1 cellular context compared by ENCODE assay signal in the genomic region with DNA sequence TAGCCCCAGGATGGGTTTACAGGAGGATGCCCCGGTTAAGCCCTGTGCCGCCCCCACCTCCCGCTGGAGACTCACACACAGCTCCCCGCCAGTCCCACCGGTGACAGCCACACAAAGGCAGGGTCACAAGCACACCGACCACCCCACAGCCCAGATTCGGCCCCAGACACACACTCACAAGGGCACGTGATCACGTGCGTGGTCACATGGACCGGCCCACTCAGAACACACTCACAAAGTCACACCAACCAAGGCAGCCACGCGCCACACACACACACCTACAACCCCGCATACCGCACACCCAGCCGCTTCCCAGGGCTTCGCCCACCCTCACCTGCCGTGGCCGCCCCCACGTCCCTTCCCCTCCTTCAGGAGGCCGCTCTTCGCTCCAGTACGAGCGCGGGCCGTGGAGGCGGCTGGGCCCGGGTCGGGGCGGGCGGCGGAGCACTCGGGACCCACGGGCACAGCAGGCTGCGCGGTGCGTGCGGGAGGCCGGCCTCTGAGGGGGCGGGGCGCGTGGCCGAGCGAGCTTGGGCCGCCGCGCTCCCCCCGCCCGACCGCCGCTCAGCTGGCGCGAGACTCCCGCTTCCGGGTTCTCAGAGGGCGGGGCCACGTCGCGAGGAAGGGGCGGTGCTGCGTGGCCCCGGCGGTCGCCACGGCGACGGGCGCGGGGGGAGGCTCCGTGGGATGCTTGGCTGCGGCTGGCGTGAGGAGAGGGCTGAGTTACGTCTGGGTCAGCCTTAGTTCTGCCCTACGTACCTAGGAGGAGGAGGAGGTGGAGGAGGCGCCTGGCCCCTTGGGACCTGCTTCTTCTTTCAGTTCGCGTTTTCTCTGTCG.
A peak's percentile ranks its signal among the peaks of the same experiment; 100 is the strongest.
TF ChIP-seq lines count a peak whose summit lies in the region.

A gene with protein sequence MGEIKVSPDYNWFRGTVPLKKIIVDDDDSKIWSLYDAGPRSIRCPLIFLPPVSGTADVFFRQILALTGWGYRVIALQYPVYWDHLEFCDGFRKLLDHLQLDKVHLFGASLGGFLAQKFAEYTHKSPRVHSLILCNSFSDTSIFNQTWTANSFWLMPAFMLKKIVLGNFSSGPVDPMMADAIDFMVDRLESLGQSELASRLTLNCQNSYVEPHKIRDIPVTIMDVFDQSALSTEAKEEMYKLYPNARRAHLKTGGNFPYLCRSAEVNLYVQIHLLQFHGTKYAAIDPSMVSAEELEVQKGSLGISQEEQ (minus strand): TSS at position 584 of the 837 bp plus-strand sequence. CDS start 6,345 bp downstream, outside the sequence.

TF ChIP-seq in K562, 482 proteins besides CTCF, POLR2A, EP300 and RAD21 (continued from another document and continues in another):
- TF ChIP-seq, protein P1, sequence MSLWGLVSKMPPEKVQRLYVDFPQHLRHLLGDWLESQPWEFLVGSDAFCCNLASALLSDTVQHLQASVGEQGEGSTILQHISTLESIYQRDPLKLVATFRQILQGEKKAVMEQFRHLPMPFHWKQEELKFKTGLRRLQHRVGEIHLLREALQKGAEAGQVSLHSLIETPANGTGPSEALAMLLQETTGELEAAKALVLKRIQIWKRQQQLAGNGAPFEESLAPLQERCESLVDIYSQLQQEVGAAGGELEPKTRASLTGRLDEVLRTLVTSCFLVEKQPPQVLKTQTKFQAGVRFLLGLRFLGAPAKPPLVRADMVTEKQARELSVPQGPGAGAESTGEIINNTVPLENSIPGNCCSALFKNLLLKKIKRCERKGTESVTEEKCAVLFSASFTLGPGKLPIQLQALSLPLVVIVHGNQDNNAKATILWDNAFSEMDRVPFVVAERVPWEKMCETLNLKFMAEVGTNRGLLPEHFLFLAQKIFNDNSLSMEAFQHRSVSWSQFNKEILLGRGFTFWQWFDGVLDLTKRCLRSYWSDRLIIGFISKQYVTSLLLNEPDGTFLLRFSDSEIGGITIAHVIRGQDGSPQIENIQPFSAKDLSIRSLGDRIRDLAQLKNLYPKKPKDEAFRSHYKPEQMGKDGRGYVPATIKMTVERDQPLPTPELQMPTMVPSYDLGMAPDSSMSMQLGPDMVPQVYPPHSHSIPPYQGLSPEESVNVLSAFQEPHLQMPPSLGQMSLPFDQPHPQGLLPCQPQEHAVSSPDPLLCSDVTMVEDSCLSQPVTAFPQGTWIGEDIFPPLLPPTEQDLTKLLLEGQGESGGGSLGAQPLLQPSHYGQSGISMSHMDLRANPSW (CRISPR knock-in tag; IDR thresholded peaks at IDR 0.05) = no peak
- TF ChIP-seq, protein P2, sequence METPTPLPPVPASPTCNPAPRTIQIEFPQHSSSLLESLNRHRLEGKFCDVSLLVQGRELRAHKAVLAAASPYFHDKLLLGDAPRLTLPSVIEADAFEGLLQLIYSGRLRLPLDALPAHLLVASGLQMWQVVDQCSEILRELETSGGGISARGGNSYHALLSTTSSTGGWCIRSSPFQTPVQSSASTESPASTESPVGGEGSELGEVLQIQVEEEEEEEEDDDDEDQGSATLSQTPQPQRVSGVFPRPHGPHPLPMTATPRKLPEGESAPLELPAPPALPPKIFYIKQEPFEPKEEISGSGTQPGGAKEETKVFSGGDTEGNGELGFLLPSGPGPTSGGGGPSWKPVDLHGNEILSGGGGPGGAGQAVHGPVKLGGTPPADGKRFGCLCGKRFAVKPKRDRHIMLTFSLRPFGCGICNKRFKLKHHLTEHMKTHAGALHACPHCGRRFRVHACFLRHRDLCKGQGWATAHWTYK (CRISPR knock-in tag; IDR thresholded peaks at IDR 0.05) = peak; percentile 63
- TF ChIP-seq, protein P3, sequence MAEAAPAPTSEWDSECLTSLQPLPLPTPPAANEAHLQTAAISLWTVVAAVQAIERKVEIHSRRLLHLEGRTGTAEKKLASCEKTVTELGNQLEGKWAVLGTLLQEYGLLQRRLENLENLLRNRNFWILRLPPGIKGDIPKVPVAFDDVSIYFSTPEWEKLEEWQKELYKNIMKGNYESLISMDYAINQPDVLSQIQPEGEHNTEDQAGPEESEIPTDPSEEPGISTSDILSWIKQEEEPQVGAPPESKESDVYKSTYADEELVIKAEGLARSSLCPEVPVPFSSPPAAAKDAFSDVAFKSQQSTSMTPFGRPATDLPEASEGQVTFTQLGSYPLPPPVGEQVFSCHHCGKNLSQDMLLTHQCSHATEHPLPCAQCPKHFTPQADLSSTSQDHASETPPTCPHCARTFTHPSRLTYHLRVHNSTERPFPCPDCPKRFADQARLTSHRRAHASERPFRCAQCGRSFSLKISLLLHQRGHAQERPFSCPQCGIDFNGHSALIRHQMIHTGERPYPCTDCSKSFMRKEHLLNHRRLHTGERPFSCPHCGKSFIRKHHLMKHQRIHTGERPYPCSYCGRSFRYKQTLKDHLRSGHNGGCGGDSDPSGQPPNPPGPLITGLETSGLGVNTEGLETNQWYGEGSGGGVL (CRISPR knock-in tag; IDR thresholded peaks at IDR 0.05) = no peak
- TF ChIP-seq MTA3 (IDR thresholded peaks at IDR 0.05; ENCODE audit: borderline replicate concordance) = peak; percentile 85; the same call in 1 of the 2 replicates
- TF ChIP-seq ZNF354B (CRISPR knock-in tag; IDR thresholded peaks at IDR 0.05) = no peak
- TF ChIP-seq, protein P4, sequence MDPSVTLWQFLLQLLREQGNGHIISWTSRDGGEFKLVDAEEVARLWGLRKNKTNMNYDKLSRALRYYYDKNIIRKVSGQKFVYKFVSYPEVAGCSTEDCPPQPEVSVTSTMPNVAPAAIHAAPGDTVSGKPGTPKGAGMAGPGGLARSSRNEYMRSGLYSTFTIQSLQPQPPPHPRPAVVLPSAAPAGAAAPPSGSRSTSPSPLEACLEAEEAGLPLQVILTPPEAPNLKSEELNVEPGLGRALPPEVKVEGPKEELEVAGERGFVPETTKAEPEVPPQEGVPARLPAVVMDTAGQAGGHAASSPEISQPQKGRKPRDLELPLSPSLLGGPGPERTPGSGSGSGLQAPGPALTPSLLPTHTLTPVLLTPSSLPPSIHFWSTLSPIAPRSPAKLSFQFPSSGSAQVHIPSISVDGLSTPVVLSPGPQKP (CRISPR knock-in tag; IDR thresholded peaks at IDR 0.05) = no peak
- no peak for TF ChIP-seq TCF7L2 (IDR thresholded peaks at IDR 0.05; ENCODE audit: low read depth, low read length)
- TF ChIP-seq HEY1 (CRISPR knock-in tag; IDR thresholded peaks at IDR 0.05; ENCODE audit: borderline replicate concordance) = no peak
- TF ChIP-seq MEIS2 (IDR thresholded peaks at IDR 0.05; ENCODE audit: partially characterized antibody) = no peak
- TF ChIP-seq NR2C2 (CRISPR knock-in tag; IDR thresholded peaks at IDR 0.05) = no peak
- TF ChIP-seq NR2C2 (tag; IDR thresholded peaks at IDR 0.05) = peak; percentile 81
- TF ChIP-seq, protein P5, sequence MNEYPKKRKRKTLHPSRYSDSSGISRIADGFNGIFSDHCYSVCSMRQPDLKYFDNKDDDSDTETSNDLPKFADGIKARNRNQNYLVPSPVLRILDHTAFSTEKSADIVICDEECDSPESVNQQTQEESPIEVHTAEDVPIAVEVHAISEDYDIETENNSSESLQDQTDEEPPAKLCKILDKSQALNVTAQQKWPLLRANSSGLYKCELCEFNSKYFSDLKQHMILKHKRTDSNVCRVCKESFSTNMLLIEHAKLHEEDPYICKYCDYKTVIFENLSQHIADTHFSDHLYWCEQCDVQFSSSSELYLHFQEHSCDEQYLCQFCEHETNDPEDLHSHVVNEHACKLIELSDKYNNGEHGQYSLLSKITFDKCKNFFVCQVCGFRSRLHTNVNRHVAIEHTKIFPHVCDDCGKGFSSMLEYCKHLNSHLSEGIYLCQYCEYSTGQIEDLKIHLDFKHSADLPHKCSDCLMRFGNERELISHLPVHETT (CRISPR knock-in tag; conservative IDR thresholded peaks at IDR 0.05 in 1 of 2, IDR thresholded peaks at IDR 0.05 in 1 of 2) = peak in 1 of 2 experiments; percentile 63; a peak in 2 of 4 replicates
- no peak for TF ChIP-seq MCM5 (IDR thresholded peaks at IDR 0.05; ENCODE audit: low read depth)
- no peak for TF ChIP-seq CHD4 (IDR thresholded peaks at IDR 0.05; ENCODE audit: insufficient read depth, insufficient replicate concordance, low read depth, low read length, poor library complexity, severe bottlenecking)
- TF ChIP-seq, protein P6, sequence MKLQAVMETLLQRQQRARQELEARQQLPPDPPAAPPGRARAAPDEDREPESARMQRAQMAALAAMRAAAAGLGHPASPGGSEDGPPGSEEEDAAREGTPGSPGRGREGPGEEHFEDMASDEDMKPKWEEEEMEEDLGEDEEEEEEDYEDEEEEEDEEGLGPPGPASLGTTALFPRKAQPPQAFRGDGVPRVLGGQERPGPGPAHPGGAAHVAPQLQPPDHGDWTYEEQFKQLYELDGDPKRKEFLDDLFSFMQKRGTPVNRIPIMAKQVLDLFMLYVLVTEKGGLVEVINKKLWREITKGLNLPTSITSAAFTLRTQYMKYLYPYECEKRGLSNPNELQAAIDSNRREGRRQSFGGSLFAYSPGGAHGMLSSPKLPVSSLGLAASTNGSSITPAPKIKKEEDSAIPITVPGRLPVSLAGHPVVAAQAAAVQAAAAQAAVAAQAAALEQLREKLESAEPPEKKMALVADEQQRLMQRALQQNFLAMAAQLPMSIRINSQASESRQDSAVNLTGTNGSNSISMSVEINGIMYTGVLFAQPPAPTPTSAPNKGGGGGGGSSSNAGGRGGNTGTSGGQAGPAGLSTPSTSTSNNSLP (IDR thresholded peaks at IDR 0.05; ENCODE audit: borderline replicate concordance, low read depth, low read length) = no peak
- TF ChIP-seq, protein P7, sequence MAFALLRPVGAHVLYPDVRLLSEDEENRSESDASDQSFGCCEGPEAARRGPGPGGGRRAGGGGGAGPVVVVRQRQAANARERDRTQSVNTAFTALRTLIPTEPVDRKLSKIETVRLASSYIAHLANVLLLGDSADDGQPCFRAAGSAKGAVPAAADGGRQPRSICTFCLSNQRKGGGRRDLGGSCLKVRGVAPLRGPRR (CRISPR knock-in tag; IDR thresholded peaks at IDR 0.05) = no peak
- peak; percentile 60; the same call in 1 of the 2 replicates for TF ChIP-seq NFRKB (IDR thresholded peaks at IDR 0.05; ENCODE audit: low read depth)
- TF ChIP-seq, protein P8, sequence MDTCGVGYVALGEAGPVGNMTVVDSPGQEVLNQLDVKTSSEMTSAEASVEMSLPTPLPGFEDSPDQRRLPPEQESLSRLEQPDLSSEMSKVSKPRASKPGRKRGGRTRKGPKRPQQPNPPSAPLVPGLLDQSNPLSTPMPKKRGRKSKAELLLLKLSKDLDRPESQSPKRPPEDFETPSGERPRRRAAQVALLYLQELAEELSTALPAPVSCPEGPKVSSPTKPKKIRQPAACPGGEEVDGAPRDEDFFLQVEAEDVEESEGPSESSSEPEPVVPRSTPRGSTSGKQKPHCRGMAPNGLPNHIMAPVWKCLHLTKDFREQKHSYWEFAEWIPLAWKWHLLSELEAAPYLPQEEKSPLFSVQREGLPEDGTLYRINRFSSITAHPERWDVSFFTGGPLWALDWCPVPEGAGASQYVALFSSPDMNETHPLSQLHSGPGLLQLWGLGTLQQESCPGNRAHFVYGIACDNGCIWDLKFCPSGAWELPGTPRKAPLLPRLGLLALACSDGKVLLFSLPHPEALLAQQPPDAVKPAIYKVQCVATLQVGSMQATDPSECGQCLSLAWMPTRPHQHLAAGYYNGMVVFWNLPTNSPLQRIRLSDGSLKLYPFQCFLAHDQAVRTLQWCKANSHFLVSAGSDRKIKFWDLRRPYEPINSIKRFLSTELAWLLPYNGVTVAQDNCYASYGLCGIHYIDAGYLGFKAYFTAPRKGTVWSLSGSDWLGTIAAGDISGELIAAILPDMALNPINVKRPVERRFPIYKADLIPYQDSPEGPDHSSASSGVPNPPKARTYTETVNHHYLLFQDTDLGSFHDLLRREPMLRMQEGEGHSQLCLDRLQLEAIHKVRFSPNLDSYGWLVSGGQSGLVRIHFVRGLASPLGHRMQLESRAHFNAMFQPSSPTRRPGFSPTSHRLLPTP (IDR thresholded peaks at IDR 0.05; ENCODE audit: borderline replicate concordance, extremely low read depth, insufficient read length) = no peak
- TF ChIP-seq, protein P9, sequence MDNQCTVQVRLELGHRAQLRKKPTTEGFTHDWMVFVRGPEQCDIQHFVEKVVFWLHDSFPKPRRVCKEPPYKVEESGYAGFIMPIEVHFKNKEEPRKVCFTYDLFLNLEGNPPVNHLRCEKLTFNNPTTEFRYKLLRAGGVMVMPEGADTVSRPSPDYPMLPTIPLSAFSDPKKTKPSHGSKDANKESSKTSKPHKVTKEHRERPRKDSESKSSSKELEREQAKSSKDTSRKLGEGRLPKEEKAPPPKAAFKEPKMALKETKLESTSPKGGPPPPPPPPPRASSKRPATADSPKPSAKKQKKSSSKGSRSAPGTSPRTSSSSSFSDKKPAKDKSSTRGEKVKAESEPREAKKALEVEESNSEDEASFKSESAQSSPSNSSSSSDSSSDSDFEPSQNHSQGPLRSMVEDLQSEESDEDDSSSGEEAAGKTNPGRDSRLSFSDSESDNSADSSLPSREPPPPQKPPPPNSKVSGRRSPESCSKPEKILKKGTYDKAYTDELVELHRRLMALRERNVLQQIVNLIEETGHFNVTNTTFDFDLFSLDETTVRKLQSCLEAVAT (IDR thresholded peaks at IDR 0.05) = peak in 1 of 2 experiments; percentile 61; a peak in 1 of 4 replicates
- TF ChIP-seq, protein P10, sequence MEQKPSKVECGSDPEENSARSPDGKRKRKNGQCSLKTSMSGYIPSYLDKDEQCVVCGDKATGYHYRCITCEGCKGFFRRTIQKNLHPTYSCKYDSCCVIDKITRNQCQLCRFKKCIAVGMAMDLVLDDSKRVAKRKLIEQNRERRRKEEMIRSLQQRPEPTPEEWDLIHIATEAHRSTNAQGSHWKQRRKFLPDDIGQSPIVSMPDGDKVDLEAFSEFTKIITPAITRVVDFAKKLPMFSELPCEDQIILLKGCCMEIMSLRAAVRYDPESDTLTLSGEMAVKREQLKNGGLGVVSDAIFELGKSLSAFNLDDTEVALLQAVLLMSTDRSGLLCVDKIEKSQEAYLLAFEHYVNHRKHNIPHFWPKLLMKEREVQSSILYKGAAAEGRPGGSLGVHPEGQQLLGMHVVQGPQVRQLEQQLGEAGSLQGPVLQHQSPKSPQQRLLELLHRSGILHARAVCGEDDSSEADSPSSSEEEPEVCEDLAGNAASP (IDR thresholded peaks at IDR 0.05) = no peak
- TF ChIP-seq ZNF12 (CRISPR knock-in tag; IDR thresholded peaks at IDR 0.05) = no peak
- TF ChIP-seq YBX1 (IDR thresholded peaks at IDR 0.05) = no peak
- no peak for TF ChIP-seq ZNF444 (CRISPR knock-in tag; IDR thresholded peaks at IDR 0.05)
- no peak for TF ChIP-seq ZNF77 (CRISPR knock-in tag; IDR thresholded peaks at IDR 0.05)
- TF ChIP-seq, protein P11, sequence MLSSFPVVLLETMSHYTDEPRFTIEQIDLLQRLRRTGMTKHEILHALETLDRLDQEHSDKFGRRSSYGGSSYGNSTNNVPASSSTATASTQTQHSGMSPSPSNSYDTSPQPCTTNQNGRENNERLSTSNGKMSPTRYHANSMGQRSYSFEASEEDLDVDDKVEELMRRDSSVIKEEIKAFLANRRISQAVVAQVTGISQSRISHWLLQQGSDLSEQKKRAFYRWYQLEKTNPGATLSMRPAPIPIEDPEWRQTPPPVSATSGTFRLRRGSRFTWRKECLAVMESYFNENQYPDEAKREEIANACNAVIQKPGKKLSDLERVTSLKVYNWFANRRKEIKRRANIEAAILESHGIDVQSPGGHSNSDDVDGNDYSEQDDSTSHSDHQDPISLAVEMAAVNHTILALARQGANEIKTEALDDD (IDR thresholded peaks at IDR 0.05) = peak; percentile 81
- no peak for TF ChIP-seq TSC22D4 (tag; IDR thresholded peaks at IDR 0.05)
- TF ChIP-seq KDM2B (CRISPR knock-in tag; IDR thresholded peaks at IDR 0.05) = no peak
- TF ChIP-seq ZNF124 (CRISPR knock-in tag; IDR thresholded peaks at IDR 0.05) = no peak
- TF ChIP-seq ZNF76 (CRISPR knock-in tag; IDR thresholded peaks at IDR 0.05; ENCODE audit: borderline replicate concordance) = no peak
- TF ChIP-seq CREM (IDR thresholded peaks at IDR 0.05; ENCODE audit: low read depth) = peak; percentile 72
- TF ChIP-seq SMC3 (conservative IDR thresholded peaks at IDR 0.05; ENCODE audit: insufficient read depth, low read depth, low read length) = no peak
- peak; percentile 91 for TF ChIP-seq SAP30 (IDR thresholded peaks at IDR 0.05; ENCODE audit: borderline replicate concordance, insufficient read depth, low read depth, low read length, poor library complexity, severe bottlenecking)
